ENCODE assay signal across 12 cellular contexts in genomic region chr7:23713285-23714235, GRCh38.
DNase-seq lines count a peak whose midpoint lies in the region; ATAC-seq, FAIRE-seq and TF ChIP-seq lines count a peak whose summit lies in the region.
"Had no signal": no experiment of that assay in that cellular context is flagged by ENCODE, and none has a peak within 500 bp of the region (broad histone marks: within the 10 kb centered on the region; RNA-seq: fewer than 3 reads in every experiment).

No MANE protein-coding gene starts in this region.

- DNase-seq in GM03348 (ENCODE audit: low spot score) (peak; percentile 41), RCC 7860 (ENCODE audit: low spot score) (peak; percentile 97), epithelial cell of esophagus (ENCODE audit: low read depth) (peak; percentile 84), retinal pigment epithelial cell (ENCODE audit: low read depth) (peak; percentile 82), DMS153 treated with DMSO at 0.1 percent for 48 hours (lab: John Stamatoyannopoulos, UW; ENCODE audit: unreplicated experiment) (no peak), activated T-cell treated with anti-CD3 and anti-CD28 coated beads for 4 hours (no peak), D341Med (ENCODE audit: low spot score) (no peak)
- DNase-seq: central memory CD4-positive, alpha-beta T cell; NK-92 treated with Interleukin-12 subunit alpha and Interleukin-12 subunit beta, amount 100 ng/mL, for 24 hours; spleen; T-helper 9 cell had no signal

- no peak for ATAC-seq in HG02981 (IDR thresholded peaks at IDR 0.05; ENCODE audit: unreplicated experiment)

- TF ChIP-seq CTCF in epithelial cell of esophagus (IDR thresholded peaks at IDR 0.05; ENCODE audit: insufficient read depth, low read depth, low read length, missing control alignments) (no peak), retinal pigment epithelial cell (conservative IDR thresholded peaks at IDR 0.05; ENCODE audit: low read depth, low read length) (no peak)

- FAIRE-seq in RCC 7860 (lab: Jason Lieb, UNC): peak; percentile 99

- no peak overlapping the region for H3K4me3 ChIP-seq in epithelial cell of esophagus (ENCODE audit: low read length)
- no peak overlapping the region for H3K4me3 ChIP-seq in retinal pigment epithelial cell (ENCODE audit: low read length)
- H3K4me3 ChIP-seq: spleen had no signal

Comparison
In these comparisons a context has a peak if more than half of its experiments do, and no peak if none do; other contexts are left out.
1. DNase-seq: peak in GM03348 (single experiment), RCC 7860 (single experiment), epithelial cell of esophagus (single experiment) and retinal pigment epithelial cell (single experiment); none in DMS153 treated with DMSO at 0.1 percent for 48 hours (single experiment), activated T-cell treated with anti-CD3 and anti-CD28 coated beads for 4 hours (single experiment) and D341Med (single experiment).